1 cellular context compared by ENCODE assay signal in the genomic region with DNA sequence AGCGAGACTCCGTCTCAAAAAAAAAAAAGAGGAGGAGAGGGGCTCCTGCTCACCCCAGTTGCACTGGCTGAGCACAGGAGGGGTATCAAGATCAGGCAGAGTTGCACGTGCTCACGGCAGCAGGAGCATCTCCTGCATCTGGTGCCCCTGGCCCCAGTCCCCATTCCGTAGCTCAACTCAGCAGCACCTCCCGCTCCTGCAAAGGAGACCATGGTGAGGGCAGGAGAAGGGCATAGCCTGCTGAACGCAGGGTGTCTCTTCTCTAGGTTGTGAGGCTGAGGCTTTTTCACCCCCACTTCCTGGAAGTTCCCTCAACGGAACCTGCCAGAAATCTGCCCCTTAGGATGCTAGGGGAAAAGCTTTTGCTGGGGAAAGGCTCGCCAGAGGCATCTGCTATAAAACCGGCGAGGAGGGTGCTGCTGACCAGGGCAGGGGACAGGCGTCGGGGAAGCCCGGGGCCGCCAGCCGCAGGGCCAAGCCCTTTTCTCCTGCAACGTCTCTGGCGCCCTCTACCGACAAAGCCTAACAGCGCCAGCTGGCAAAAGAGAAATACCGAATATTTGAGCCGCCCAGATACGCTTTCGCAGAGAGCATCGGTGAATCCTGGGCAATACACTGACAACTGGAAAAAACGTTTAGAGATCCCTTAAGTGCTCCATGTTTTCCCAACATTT.
TF ChIP-seq lines count a peak whose summit lies in the region.

No MANE protein-coding gene starts in this region.

TF ChIP-seq in HepG2, 621 proteins besides CTCF, POLR2A, EP300 and RAD21 (continued from another document and continues in another):
- TF ChIP-seq, protein P1, sequence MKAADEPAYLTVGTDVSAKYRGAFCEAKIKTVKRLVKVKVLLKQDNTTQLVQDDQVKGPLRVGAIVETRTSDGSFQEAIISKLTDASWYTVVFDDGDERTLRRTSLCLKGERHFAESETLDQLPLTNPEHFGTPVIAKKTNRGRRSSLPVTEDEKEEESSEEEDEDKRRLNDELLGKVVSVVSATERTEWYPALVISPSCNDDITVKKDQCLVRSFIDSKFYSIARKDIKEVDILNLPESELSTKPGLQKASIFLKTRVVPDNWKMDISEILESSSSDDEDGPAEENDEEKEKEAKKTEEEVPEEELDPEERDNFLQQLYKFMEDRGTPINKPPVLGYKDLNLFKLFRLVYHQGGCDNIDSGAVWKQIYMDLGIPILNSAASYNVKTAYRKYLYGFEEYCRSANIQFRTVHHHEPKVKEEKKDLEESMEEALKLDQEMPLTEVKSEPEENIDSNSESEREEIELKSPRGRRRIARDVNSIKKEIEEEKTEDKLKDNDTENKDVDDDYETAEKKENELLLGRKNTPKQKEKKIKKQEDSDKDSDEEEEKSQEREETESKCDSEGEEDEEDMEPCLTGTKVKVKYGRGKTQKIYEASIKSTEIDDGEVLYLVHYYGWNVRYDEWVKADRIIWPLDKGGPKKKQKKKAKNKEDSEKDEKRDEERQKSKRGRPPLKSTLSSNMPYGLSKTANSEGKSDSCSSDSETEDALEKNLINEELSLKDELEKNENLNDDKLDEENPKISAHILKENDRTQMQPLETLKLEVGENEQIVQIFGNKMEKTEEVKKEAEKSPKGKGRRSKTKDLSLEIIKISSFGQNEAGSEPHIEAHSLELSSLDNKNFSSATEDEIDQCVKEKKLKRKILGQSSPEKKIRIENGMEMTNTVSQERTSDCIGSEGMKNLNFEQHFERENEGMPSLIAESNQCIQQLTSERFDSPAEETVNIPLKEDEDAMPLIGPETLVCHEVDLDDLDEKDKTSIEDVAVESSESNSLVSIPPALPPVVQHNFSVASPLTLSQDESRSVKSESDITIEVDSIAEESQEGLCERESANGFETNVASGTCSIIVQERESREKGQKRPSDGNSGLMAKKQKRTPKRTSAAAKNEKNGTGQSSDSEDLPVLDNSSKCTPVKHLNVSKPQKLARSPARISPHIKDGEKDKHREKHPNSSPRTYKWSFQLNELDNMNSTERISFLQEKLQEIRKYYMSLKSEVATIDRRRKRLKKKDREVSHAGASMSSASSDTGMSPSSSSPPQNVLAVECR (CRISPR knock-in tag; IDR thresholded peaks at IDR 0.05; ENCODE audit: borderline replicate concordance): peak; percentile 64
- TF ChIP-seq, protein P2, sequence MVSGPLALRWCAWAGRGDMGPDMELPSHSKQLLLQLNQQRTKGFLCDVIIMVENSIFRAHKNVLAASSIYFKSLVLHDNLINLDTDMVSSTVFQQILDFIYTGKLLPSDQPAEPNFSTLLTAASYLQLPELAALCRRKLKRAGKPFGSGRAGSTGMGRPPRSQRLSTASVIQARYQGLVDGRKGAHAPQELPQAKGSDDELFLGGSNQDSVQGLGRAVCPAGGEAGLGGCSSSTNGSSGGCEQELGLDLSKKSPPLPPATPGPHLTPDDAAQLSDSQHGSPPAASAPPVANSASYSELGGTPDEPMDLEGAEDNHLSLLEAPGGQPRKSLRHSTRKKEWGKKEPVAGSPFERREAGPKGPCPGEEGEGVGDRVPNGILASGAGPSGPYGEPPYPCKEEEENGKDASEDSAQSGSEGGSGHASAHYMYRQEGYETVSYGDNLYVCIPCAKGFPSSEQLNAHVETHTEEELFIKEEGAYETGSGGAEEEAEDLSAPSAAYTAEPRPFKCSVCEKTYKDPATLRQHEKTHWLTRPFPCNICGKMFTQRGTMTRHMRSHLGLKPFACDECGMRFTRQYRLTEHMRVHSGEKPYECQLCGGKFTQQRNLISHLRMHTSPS (CRISPR knock-in tag; IDR thresholded peaks at IDR 0.05; ENCODE audit: low read depth): 0 out of 2 replicates have a peak, but pooled peaks have one; percentile 27
- TF ChIP-seq ZNF724P (CRISPR knock-in tag; IDR thresholded peaks at IDR 0.05; ENCODE audit: borderline replicate concordance) (peak; percentile 35; the same call in 1 of the 2 replicates), ZNF775 (CRISPR knock-in tag; IDR thresholded peaks at IDR 0.05; ENCODE audit: borderline replicate concordance) (no peak), NCOA5 (CRISPR knock-in tag; IDR thresholded peaks at IDR 0.05) (no peak), IRX3 (CRISPR knock-in tag; IDR thresholded peaks at IDR 0.05; ENCODE audit: borderline replicate concordance, low read depth) (no peak), ARNT2 (CRISPR knock-in tag; IDR thresholded peaks at IDR 0.05; ENCODE audit: low read depth) (0 out of 2 replicates have a peak, but pooled peaks have one; percentile 33), ZNF556 (CRISPR knock-in tag; IDR thresholded peaks at IDR 0.05; ENCODE audit: borderline replicate concordance) (peak; percentile 17; the same call in 1 of the 2 replicates), STAT5B (CRISPR knock-in tag; IDR thresholded peaks at IDR 0.05) (no peak), KDM6A (CRISPR knock-in tag; IDR thresholded peaks at IDR 0.05; ENCODE audit: low read depth) (no peak), ZNF331 (CRISPR knock-in tag; IDR thresholded peaks at IDR 0.05) (peak; percentile 19; the same call in 1 of the 2 replicates), ZSCAN25 (CRISPR knock-in tag; IDR thresholded peaks at IDR 0.05) (peak; percentile 32; the same call in 1 of the 2 replicates), HOXA7 (CRISPR knock-in tag; IDR thresholded peaks at IDR 0.05) (no peak), ELF4 (CRISPR knock-in tag; IDR thresholded peaks at IDR 0.05; ENCODE audit: borderline replicate concordance) (no peak), RORA (CRISPR knock-in tag; IDR thresholded peaks at IDR 0.05) (no peak), MZF1 (CRISPR knock-in tag; IDR thresholded peaks at IDR 0.05; ENCODE audit: borderline replicate concordance) (no peak), PITX1 (CRISPR knock-in tag; IDR thresholded peaks at IDR 0.05) (no peak), ZNF75D (CRISPR knock-in tag; IDR thresholded peaks at IDR 0.05; ENCODE audit: borderline replicate concordance) (no peak), ZNF549 (CRISPR knock-in tag; IDR thresholded peaks at IDR 0.05) (no peak), ELF1 (CRISPR knock-in tag; IDR thresholded peaks at IDR 0.05) (peak; percentile 35; the same call in 1 of the 2 replicates), SMAD3 (CRISPR knock-in tag; IDR thresholded peaks at IDR 0.05) (0 out of 2 replicates have a peak, but pooled peaks have one; percentile 36), ZSCAN12 (CRISPR knock-in tag; IDR thresholded peaks at IDR 0.05) (no peak), ARID2 (CRISPR knock-in tag; IDR thresholded peaks at IDR 0.05; ENCODE audit: borderline replicate concordance) (no peak), NFKB2 (CRISPR knock-in tag; IDR thresholded peaks at IDR 0.05; ENCODE audit: borderline replicate concordance) (no peak), RFX3 (CRISPR knock-in tag; IDR thresholded peaks at IDR 0.05) (no peak), GPN1 (CRISPR knock-in tag; IDR thresholded peaks at IDR 0.05; ENCODE audit: borderline replicate concordance) (no peak), ZNF777 (CRISPR knock-in tag; IDR thresholded peaks at IDR 0.05) (peak; percentile 84), SMC3 (IDR thresholded peaks at IDR 0.05; ENCODE audit: low read length) (peak; percentile 62), ZNF343 (CRISPR knock-in tag; IDR thresholded peaks at IDR 0.05) (0 out of 2 replicates have a peak, but pooled peaks have one; percentile 39), ZNF883 (CRISPR knock-in tag; IDR thresholded peaks at IDR 0.05; ENCODE audit: not compliant biosample characterization) (peak; percentile 25), ZNF670 (CRISPR knock-in tag; IDR thresholded peaks at IDR 0.05; ENCODE audit: borderline replicate concordance) (no peak), SAP130 (CRISPR knock-in tag; IDR thresholded peaks at IDR 0.05; ENCODE audit: low read depth) (peak; percentile 74), ZC3H13 (CRISPR knock-in tag; IDR thresholded peaks at IDR 0.05) (no peak), ZNF34 (CRISPR knock-in tag; IDR thresholded peaks at IDR 0.05; ENCODE audit: borderline replicate concordance) (no peak), ZNF747 (CRISPR knock-in tag; IDR thresholded peaks at IDR 0.05; ENCODE audit: borderline replicate concordance) (peak; percentile 57; the same call in 1 of the 2 replicates), TEAD2 (CRISPR knock-in tag; IDR thresholded peaks at IDR 0.05) (no peak)
- TF ChIP-seq, protein P3, sequence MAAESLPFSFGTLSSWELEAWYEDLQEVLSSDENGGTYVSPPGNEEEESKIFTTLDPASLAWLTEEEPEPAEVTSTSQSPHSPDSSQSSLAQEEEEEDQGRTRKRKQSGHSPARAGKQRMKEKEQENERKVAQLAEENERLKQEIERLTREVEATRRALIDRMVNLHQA (CRISPR knock-in tag; IDR thresholded peaks at IDR 0.05): no peak
- TF ChIP-seq, protein P4, sequence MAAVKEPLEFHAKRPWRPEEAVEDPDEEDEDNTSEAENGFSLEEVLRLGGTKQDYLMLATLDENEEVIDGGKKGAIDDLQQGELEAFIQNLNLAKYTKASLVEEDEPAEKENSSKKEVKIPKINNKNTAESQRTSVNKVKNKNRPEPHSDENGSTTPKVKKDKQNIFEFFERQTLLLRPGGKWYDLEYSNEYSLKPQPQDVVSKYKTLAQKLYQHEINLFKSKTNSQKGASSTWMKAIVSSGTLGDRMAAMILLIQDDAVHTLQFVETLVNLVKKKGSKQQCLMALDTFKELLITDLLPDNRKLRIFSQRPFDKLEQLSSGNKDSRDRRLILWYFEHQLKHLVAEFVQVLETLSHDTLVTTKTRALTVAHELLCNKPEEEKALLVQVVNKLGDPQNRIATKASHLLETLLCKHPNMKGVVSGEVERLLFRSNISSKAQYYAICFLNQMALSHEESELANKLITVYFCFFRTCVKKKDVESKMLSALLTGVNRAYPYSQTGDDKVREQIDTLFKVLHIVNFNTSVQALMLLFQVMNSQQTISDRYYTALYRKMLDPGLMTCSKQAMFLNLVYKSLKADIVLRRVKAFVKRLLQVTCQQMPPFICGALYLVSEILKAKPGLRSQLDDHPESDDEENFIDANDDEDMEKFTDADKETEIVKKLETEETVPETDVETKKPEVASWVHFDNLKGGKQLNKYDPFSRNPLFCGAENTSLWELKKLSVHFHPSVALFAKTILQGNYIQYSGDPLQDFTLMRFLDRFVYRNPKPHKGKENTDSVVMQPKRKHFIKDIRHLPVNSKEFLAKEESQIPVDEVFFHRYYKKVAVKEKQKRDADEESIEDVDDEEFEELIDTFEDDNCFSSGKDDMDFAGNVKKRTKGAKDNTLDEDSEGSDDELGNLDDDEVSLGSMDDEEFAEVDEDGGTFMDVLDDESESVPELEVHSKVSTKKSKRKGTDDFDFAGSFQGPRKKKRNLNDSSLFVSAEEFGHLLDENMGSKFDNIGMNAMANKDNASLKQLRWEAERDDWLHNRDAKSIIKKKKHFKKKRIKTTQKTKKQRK (IDR thresholded peaks at IDR 0.05; ENCODE audit: low read length): no peak
- TF ChIP-seq, protein P5, sequence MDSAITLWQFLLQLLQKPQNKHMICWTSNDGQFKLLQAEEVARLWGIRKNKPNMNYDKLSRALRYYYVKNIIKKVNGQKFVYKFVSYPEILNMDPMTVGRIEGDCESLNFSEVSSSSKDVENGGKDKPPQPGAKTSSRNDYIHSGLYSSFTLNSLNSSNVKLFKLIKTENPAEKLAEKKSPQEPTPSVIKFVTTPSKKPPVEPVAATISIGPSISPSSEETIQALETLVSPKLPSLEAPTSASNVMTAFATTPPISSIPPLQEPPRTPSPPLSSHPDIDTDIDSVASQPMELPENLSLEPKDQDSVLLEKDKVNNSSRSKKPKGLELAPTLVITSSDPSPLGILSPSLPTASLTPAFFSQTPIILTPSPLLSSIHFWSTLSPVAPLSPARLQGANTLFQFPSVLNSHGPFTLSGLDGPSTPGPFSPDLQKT (CRISPR knock-in tag; IDR thresholded peaks at IDR 0.05; ENCODE audit: borderline replicate concordance): no peak
- TF ChIP-seq, protein P6, sequence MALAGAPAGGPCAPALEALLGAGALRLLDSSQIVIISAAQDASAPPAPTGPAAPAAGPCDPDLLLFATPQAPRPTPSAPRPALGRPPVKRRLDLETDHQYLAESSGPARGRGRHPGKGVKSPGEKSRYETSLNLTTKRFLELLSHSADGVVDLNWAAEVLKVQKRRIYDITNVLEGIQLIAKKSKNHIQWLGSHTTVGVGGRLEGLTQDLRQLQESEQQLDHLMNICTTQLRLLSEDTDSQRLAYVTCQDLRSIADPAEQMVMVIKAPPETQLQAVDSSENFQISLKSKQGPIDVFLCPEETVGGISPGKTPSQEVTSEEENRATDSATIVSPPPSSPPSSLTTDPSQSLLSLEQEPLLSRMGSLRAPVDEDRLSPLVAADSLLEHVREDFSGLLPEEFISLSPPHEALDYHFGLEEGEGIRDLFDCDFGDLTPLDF (CRISPR knock-in tag; IDR thresholded peaks at IDR 0.05): no peak
- TF ChIP-seq, protein P7, sequence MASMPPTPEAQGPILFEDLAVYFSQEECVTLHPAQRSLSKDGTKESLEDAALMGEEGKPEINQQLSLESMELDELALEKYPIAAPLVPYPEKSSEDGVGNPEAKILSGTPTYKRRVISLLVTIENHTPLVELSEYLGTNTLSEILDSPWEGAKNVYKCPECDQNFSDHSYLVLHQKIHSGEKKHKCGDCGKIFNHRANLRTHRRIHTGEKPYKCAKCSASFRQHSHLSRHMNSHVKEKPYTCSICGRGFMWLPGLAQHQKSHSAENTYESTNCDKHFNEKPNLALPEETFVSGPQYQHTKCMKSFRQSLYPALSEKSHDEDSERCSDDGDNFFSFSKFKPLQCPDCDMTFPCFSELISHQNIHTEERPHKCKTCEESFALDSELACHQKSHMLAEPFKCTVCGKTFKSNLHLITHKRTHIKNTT (CRISPR knock-in tag; IDR thresholded peaks at IDR 0.05): no peak
- TF ChIP-seq, protein P8, sequence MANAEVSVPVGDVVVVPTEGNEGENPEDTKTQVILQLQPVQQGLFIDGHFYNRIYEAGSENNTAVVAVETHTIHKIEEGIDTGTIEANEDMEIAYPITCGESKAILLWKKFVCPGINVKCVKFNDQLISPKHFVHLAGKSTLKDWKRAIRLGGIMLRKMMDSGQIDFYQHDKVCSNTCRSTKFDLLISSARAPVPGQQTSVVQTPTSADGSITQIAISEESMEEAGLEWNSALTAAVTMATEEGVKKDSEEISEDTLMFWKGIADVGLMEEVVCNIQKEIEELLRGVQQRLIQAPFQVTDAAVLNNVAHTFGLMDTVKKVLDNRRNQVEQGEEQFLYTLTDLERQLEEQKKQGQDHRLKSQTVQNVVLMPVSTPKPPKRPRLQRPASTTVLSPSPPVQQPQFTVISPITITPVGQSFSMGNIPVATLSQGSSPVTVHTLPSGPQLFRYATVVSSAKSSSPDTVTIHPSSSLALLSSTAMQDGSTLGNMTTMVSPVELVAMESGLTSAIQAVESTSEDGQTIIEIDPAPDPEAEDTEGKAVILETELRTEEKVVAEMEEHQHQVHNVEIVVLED (CRISPR knock-in tag; IDR thresholded peaks at IDR 0.05; ENCODE audit: borderline replicate concordance): no peak
- TF ChIP-seq, protein P9, sequence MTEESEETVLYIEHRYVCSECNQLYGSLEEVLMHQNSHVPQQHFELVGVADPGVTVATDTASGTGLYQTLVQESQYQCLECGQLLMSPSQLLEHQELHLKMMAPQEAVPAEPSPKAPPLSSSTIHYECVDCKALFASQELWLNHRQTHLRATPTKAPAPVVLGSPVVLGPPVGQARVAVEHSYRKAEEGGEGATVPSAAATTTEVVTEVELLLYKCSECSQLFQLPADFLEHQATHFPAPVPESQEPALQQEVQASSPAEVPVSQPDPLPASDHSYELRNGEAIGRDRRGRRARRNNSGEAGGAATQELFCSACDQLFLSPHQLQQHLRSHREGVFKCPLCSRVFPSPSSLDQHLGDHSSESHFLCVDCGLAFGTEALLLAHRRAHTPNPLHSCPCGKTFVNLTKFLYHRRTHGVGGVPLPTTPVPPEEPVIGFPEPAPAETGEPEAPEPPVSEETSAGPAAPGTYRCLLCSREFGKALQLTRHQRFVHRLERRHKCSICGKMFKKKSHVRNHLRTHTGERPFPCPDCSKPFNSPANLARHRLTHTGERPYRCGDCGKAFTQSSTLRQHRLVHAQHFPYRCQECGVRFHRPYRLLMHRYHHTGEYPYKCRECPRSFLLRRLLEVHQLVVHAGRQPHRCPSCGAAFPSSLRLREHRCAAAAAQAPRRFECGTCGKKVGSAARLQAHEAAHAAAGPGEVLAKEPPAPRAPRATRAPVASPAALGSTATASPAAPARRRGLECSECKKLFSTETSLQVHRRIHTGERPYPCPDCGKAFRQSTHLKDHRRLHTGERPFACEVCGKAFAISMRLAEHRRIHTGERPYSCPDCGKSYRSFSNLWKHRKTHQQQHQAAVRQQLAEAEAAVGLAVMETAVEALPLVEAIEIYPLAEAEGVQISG (CRISPR knock-in tag; IDR thresholded peaks at IDR 0.05): peak; percentile 79
